In the genomic region with DNA sequence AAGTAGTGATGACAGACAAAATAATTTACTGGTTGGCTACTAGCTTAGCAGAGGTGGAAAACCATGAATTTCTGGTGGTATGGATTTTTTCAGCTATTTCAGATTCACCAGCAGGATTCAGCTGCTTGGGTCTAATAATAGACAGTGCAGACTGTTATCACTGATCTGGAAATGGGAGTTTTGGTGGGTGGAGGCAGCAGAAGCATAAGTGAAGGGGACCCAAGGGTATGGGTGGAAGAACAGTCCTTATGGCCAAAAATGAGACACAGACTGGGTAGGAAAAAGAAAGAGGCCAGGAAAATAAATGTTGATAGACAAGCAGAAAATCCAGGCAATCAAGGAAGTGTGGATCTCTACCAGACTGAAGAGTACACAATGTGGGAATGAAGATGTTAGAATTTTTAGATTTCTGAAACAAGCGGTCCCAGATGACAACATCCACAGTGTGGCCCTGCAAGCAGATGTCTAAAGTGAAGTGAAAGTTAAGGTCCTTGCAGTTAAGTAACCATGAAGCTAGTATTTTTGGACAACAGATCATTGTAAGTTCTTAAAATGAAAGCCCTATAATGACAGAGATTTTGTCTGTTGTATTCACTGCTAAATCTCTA, we compare ENCODE assay signal across 10 cellular contexts. TPM values are rescaled to one million over a fixed set of nuclear protein-coding genes. Genes with fewer than 3 reads are reported as not detected.
DNase-seq lines count a peak whose midpoint lies in the region; ATAC-seq and TF ChIP-seq lines count a peak whose summit lies in the region.
"Had no signal": no experiment of that assay in that cellular context is flagged by ENCODE, and none has a peak within 500 bp of the region (broad histone marks: within the 10 kb centered on the region; RNA-seq: fewer than 3 reads in every experiment).

No MANE protein-coding gene starts in this region.

- H3K4me3 ChIP-seq in left ventricle myocardium inferior: no peak overlapping the region
- H3K4me3 ChIP-seq in right cardiac atrium (ENCODE audit: low read length): no peak overlapping the region
- H3K4me3 ChIP-seq in upper lobe of right lung: no peak overlapping the region
- H3K4me3 ChIP-seq: K562, mucosa of descending colon had no signal

- peak overlapping the region; percentile 32 for H3K27ac ChIP-seq in left ventricle myocardium inferior (replicated peaks)
- H3K27ac ChIP-seq in right cardiac atrium (ENCODE audit: low read length): no peak overlapping the region
- no peak overlapping the region for H3K27ac ChIP-seq in upper lobe of right lung

- H3K4me1 ChIP-seq in left ventricle myocardium inferior: peaks cover 48% of the 10 kb centered on the region
- peaks cover 10% of the 10 kb centered on the region for H3K4me1 ChIP-seq in right cardiac atrium (ENCODE audit: control insufficient read depth, insufficient read depth, low read length)
- H3K4me1 ChIP-seq in upper lobe of right lung: peaks cover 18% of the 10 kb centered on the region

- H3K36me3 ChIP-seq in left ventricle myocardium inferior (no peaks in the 10 kb centered on the region), upper lobe of right lung (no peaks in the 10 kb centered on the region)

- DNase-seq in left ventricle myocardium inferior (no peak), right cardiac atrium (no peak), NAMALWA (ENCODE audit: low spot score) (peak; percentile 49), upper lobe of right lung (no peak), NCI-H2171 (lab: John Stamatoyannopoulos, UW) (no peak), epidermal melanocyte (ENCODE audit: insufficient read length, low spot score) (no peak)
- DNase-seq: mucosa of descending colon had no signal

- H3K27me3 ChIP-seq in left ventricle myocardium inferior (ENCODE audit: low read depth): no peaks in the 10 kb centered on the region
- H3K27me3 ChIP-seq in right cardiac atrium (ENCODE audit: control insufficient read depth, insufficient read depth): no peaks in the 10 kb centered on the region
- no peaks in the 10 kb centered on the region for H3K27me3 ChIP-seq in upper lobe of right lung

- WGBS in right cardiac atrium: 75% methylated on average over 1 of the region's 1 CpG

- ATAC-seq in right cardiac atrium (no peak), HG02642 (IDR thresholded peaks at IDR 0.05; ENCODE audit: poor library complexity, unreplicated experiment) (peak; percentile 66), upper lobe of right lung (peak; percentile 40), HG03439 (IDR thresholded peaks at IDR 0.05; ENCODE audit: unreplicated experiment) (no peak)
- ATAC-seq: K562, mucosa of descending colon had no signal

- TF ChIP-seq CTCF in left ventricle myocardium inferior (IDR thresholded peaks at IDR 0.05; ENCODE audit: borderline replicate concordance) (no peak), upper lobe of right lung (IDR thresholded peaks at IDR 0.05) (no peak)

- intact Hi-C loops in left ventricle myocardium inferior (cut with micrococcal nuclease) (no loop called here), right cardiac atrium (cut with DNase I) (loop anchor here in 1 of 4 donors (10.0 kb wide), 1 partner anchor 103 kb away; no protein-coding TSS in a partner anchor), upper lobe of right lung (cut with DNase I) (no loop called here)

- peaks cover 6% of the 10 kb centered on the region for H3K9me3 ChIP-seq in left ventricle myocardium inferior (replicated peaks)
- H3K9me3 ChIP-seq in right cardiac atrium (ENCODE audit: control insufficient read depth, low read length): no peaks in the 10 kb centered on the region
- H3K9me3 ChIP-seq in upper lobe of right lung: no peaks in the 10 kb centered on the region
- H3K9me3 ChIP-seq: mucosa of descending colon had no signal

RNA-seq across cellular contexts. Expression of a gene that starts 24.7 kb away (rescaled TPM):
- total RNA-seq in left ventricle myocardium inferior: 10.3 TPM
- total RNA-seq in right cardiac atrium: 10 to 100 TPM; 10.0 to 15.3 (median 12.0) TPM
- 3.8 TPM for polyA plus RNA-seq in right cardiac atrium
- 78.4 TPM for total RNA-seq in upper lobe of right lung

Comparison
In these comparisons a context has a peak if more than half of its experiments do, and no peak if none do; other contexts are left out.
1. ATAC-seq: peak in HG02642 (single experiment) and upper lobe of right lung (single experiment); none in right cardiac atrium (0 of 2) and HG03439 (single experiment).